In the genomic region with DNA sequence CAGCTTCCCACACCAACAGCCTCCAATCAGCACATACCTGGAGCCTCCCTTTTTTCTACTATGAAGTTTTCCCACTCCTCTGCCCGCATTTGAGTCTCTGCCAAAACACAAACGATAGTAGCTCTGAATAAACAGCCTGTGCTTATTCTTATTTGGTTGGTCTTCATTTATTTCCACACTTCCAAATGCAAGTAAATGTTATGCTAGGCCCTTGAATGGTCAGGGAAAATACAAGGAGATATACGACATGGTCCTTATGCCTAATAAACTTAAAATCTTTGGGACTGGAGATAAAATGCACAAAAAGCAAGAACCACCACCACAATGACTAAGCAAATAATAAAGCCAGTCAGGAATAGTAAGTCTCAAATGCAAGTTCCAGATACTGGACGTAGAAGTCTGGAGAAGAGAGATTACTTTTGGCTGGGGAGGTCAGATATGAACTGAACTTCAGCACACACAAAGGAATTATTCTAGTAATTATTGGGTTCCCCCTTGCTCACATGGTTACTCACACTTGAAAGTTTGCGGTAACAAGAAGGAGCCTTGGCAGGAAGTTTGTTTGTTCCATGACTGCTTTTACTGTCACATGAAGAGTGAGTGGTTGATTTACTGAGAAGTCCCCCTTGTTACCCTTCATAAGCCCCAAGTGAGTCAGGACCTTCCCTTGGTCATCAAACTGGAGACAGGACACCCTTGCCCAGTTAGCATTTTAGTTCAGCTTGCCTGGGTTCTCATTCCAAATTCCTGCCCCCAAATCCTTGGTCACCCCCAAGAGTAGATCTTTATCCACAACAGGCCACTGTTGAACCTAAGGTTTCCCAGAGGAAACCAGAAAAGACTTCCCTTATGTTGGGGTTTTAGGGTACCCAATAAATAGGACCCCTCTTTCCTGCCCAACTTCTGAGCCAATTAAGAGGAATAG, we compare ENCODE assay signal across 7 cellular contexts.
DNase-seq lines count a peak whose midpoint lies in the region; ATAC-seq, FAIRE-seq and TF ChIP-seq lines count a peak whose summit lies in the region.

No MANE protein-coding gene starts in this region.

- in situ Hi-C loops in brain microvascular endothelial cell (cut with HindIII; ENCODE audit: low pct_ligation_motif_present, low sequenced_read_pairs), result no loop called here

- TF ChIP-seq CTCF in brain microvascular endothelial cell (IDR thresholded peaks at IDR 0.05; ENCODE audit: low read depth, low read length, missing control alignments), result no peak

- WGBS in small intestine, 3 donors, result 59 to 81% (median 68%) methylated on average over 5 of the region's 5 CpGs

- FAIRE-seq in small intestine (lab: Jason Lieb, UNC), result no peak

- no peak overlapping the region for H3K4me3 ChIP-seq in brain microvascular endothelial cell (ENCODE audit: low read depth, low read length)
- H3K4me3 ChIP-seq in small intestine (ENCODE audit: low read depth in 1 of 2, low read length in 2 of 2), result no peak overlapping the region

- peak overlapping the region; percentile 83 for H3K27ac ChIP-seq in brain microvascular endothelial cell
- peak overlapping the region in 1 of 2 donors; percentile 68 for H3K27ac ChIP-seq in small intestine (ENCODE audit: low read depth in 1 of 2, low read length in 1 of 2)

- H3K9me3 ChIP-seq in small intestine (ENCODE audit: control insufficient read depth, low read depth), result no peaks in the 10 kb centered on the region

- peak; percentile 75 for ATAC-seq in GM18508 (IDR thresholded peaks at IDR 0.05; ENCODE audit: insufficient read depth, unreplicated experiment)
- ATAC-seq in HG02588 (IDR thresholded peaks at IDR 0.05; ENCODE audit: unreplicated experiment), result peak; percentile 80

- H3K27me3 ChIP-seq in brain microvascular endothelial cell (replicated peaks) (no peaks in the 10 kb centered on the region), small intestine (ENCODE audit: control insufficient read depth in 2 of 2, insufficient read depth in 2 of 2, low read length in 2 of 2) (no peaks in the 10 kb centered on the region)

- DNase-seq in NOMO-1 treated with dmso at 0.1 percent for 144 hours (lab: John Stamatoyannopoulos, UW; ENCODE audit: unreplicated experiment), result peak; percentile 41
- peak; percentile 77 for DNase-seq in brain microvascular endothelial cell
- peak; percentile 37 for DNase-seq in small intestine
- DNase-seq in HK-2 (ENCODE audit: unreplicated experiment), result no peak
- no peak for DNase-seq in iPS-NIHi11 (ENCODE audit: low spot score)

- H3K36me3 ChIP-seq in brain microvascular endothelial cell (replicated peaks), result no peaks in the 10 kb centered on the region
- H3K36me3 ChIP-seq in small intestine (ENCODE audit: control insufficient read depth in 2 of 2, insufficient read depth in 2 of 2, low read length in 2 of 2), result no peaks in the 10 kb centered on the region

- no peaks in the 10 kb centered on the region for H3K4me1 ChIP-seq in small intestine (ENCODE audit: control insufficient read depth in 2 of 2, insufficient read depth in 1 of 2, low read depth in 1 of 2, low read length in 1 of 2)

Comparison
In these comparisons a context has a peak if more than half of its experiments do, and no peak if none do; other contexts are left out.
1. DNase-seq: peak in NOMO-1 treated with dmso at 0.1 percent for 144 hours (single experiment), brain microvascular endothelial cell (single experiment) and small intestine (single experiment); none in HK-2 (single experiment) and iPS-NIHi11 (single experiment).